Comparison of ENCODE assay signal across 13 cellular contexts in genomic region chrX:31353095-31353494, GRCh38.
DNase-seq lines count a peak whose midpoint lies in the region; ATAC-seq and TF ChIP-seq lines count a peak whose summit lies in the region.
"Had no signal": no experiment of that assay in that cellular context is flagged by ENCODE, and none has a peak within 500 bp of the region (broad histone marks: within the 10 kb centered on the region; RNA-seq: fewer than 3 reads in every experiment).

No MANE protein-coding gene starts in this region.

- DNase-seq in GM04504 (ENCODE audit: low read depth) = peak; percentile 34
- DNase-seq in dedifferentiated amniotic fluid mesenchymal stem cell (ENCODE audit: extremely low spot score) = peak; percentile 65
- DNase-seq in non-pigmented ciliary epithelial cell (ENCODE audit: low read depth) = peak; percentile 41
- DNase-seq in Peyer's patch = no peak
- DNase-seq in NCI-H1105 (lab: John Stamatoyannopoulos, UW) = no peak
- DNase-seq: activated T-cell treated with anti-CD3 and anti-CD28 coated beads, Interleukin-2, amount 50 U/mL, for 24 hours; NCI-H510A; stimulated activated CD4-positive, alpha-beta T cell treated with anti-CD3 and anti-CD28 coated beads, Interleukin-2, amount 100 ng/mL, for 48 hours had no signal

- no peaks in the 10 kb centered on the region for H3K27me3 ChIP-seq in OCI-LY3 (ENCODE audit: low read depth, low read length)
- no peaks in the 10 kb centered on the region for H3K27me3 ChIP-seq in Peyer's patch

- peaks cover 40% of the 10 kb centered on the region for H3K4me1 ChIP-seq in OCI-LY3 (ENCODE audit: low read length)
- no peaks in the 10 kb centered on the region for H3K4me1 ChIP-seq in Peyer's patch
- H3K4me1 ChIP-seq: Caco-2 had no signal

- peak overlapping the region; percentile 76 for H3K4me2 ChIP-seq in OCI-LY3 (ENCODE audit: low read length)

- peak overlapping the region; percentile 66 for H3K27ac ChIP-seq in OCI-LY3 (ENCODE audit: low read length)
- H3K27ac ChIP-seq in Peyer's patch = no peak overlapping the region

- no peaks in the 10 kb centered on the region for H3K79me2 ChIP-seq in OCI-LY3 (ENCODE audit: low read length)

- no peaks in the 10 kb centered on the region for H4K20me1 ChIP-seq in OCI-LY3 (ENCODE audit: insufficient read depth, low read length)

- TF ChIP-seq CTCF in OCI-LY3 (IDR thresholded peaks at IDR 0.05; ENCODE audit: low read depth, low read length) = no peak
- TF ChIP-seq CTCF in Peyer's patch (IDR thresholded peaks at IDR 0.05) = no peak

- H3K9ac ChIP-seq in OCI-LY3 (ENCODE audit: low read length) = peak overlapping the region; percentile 33; the same call in 1 of the 2 replicates

- H3K9me3 ChIP-seq in OCI-LY3 (ENCODE audit: insufficient read depth, low read length) (no peaks in the 10 kb centered on the region), Peyer's patch (no peaks in the 10 kb centered on the region)
- H3K9me3 ChIP-seq: Caco-2 had no signal

- H3K4me3 ChIP-seq in OCI-LY3 (ENCODE audit: low read length) (peak overlapping the region; percentile 59), Peyer's patch (no peak overlapping the region)

- H2AFZ ChIP-seq in OCI-LY3 (ENCODE audit: low read depth, low read length) = no peak overlapping the region

- no peak for ATAC-seq in activated CD4-positive, CD25-positive, alpha-beta regulatory T cell treated with anti-CD3 and anti-CD28 coated beads, Interleukin-2, amount 50 U/mL, for 24 hours
- no peak for ATAC-seq in HG02763 (IDR thresholded peaks at IDR 0.05; ENCODE audit: unreplicated experiment)
- ATAC-seq: WTC11 had no signal

- no peaks in the 10 kb centered on the region for H3K36me3 ChIP-seq in OCI-LY3 (replicated peaks; ENCODE audit: low read depth, low read length)
- H3K36me3 ChIP-seq in Peyer's patch = no peaks in the 10 kb centered on the region

- no peak for TF ChIP-seq POLR2A in Peyer's patch (IDR thresholded peaks at IDR 0.05)

Comparison
In these comparisons a context has a peak if more than half of its experiments do, and no peak if none do; other contexts are left out.
1. DNase-seq: peak in GM04504 (single experiment), dedifferentiated amniotic fluid mesenchymal stem cell (single experiment) and non-pigmented ciliary epithelial cell (single experiment); none in Peyer's patch (0 of 3) and NCI-H1105 (single experiment).